ENCODE assay signal across 26 cellular contexts in genomic region chr2:203894262-203894661, GRCh38. TPM values are rescaled to one million over a fixed set of nuclear protein-coding genes. Genes with fewer than 3 reads are reported as not detected.
DNase-seq lines count a peak whose midpoint lies in the region; ATAC-seq and TF ChIP-seq lines count a peak whose summit lies in the region.
"Had no signal": no experiment of that assay in that cellular context is flagged by ENCODE, and none has a peak within 500 bp of the region (broad histone marks: within the 10 kb centered on the region; RNA-seq: fewer than 3 reads in every experiment).

No MANE protein-coding gene starts in this region.

- CTCF ChIA-PET in mammary epithelial cell (lab: Charles Lee; ENCODE audit: low non-redundant PET), result no interaction called here

- intact Hi-C loops in esophagus muscularis mucosa (cut with DNase I) (no loop called here), mammary epithelial cell (cut with micrococcal nuclease) (no loop called here)

- no peaks in the 10 kb centered on the region for H3K36me3 ChIP-seq in esophagus muscularis mucosa
- no peaks in the 10 kb centered on the region for H3K36me3 ChIP-seq in mammary epithelial cell (ENCODE audit: insufficient read depth, low read length)
- H3K36me3 ChIP-seq: heart right ventricle, prostate gland had no signal

- in situ Hi-C loops in mammary epithelial cell (cut with MboI; ENCODE audit: low sequenced_read_pairs in 2 of 2), result no loop called here

- TF ChIP-seq EP300 in esophagus muscularis mucosa (IDR thresholded peaks at IDR 0.05), result no peak

- peak overlapping the region; percentile 14 for H3K4me3 Mint-ChIP-seq in T-helper 1 cell treated with Interleukin-12 subunit alpha and Interleukin-12 subunit beta and Interleukin-4 antibody, amounts not matched to agents 30 μg/mL and 1 μg/mL, for 36 hours
- H3K4me3 Mint-ChIP-seq: activated B cell treated with CpG ODN at 0.5 μM for 24 hours, brain, immature natural killer cell had no signal

- no peaks in the 10 kb centered on the region for H3K27me3 Mint-ChIP-seq in T-helper 1 cell treated with Interleukin-12 subunit alpha and Interleukin-12 subunit beta and Interleukin-4 antibody, amounts not matched to agents 30 μg/mL and 1 μg/mL, for 36 hours (ENCODE audit: low read depth)
- H3K27me3 Mint-ChIP-seq: brain had no signal

- H3K4me3 ChIP-seq in esophagus muscularis mucosa (no peak overlapping the region), mammary epithelial cell (replicated peaks in 1 of 3; ENCODE audit: insufficient read depth in 1 of 3, low read depth in 2 of 3, low read length in 3 of 3) (no peak overlapping the region)
- H3K4me3 ChIP-seq: heart right ventricle, mucosa of descending colon, prostate gland had no signal

- H3K4me1 Mint-ChIP-seq in T-helper 1 cell treated with Interleukin-12 subunit alpha and Interleukin-12 subunit beta and Interleukin-4 antibody, amounts not matched to agents 30 μg/mL and 1 μg/mL, for 36 hours (ENCODE audit: low read depth), result peaks cover 70% of the 10 kb centered on the region
- H3K4me1 Mint-ChIP-seq: immature natural killer cell had no signal

- TF ChIP-seq CTCF in esophagus muscularis mucosa (IDR thresholded peaks at IDR 0.05) (no peak), mammary epithelial cell (conservative IDR thresholded peaks at IDR 0.05 in 1 of 2, IDR thresholded peaks at IDR 0.05 in 1 of 2; ENCODE audit: extremely low read depth in 1 of 2, insufficient read depth in 1 of 2, low read depth in 1 of 2, low read length in 2 of 2) (no peak)

- 71% methylated on average over 1 of the region's 1 CpG for WGBS in esophagus muscularis mucosa
- WGBS in mammary epithelial cell (ENCODE audit: low coverage, missing lambda C conversion rate), result 64% methylated on average over 1 of the region's 1 CpG

- ATAC-seq in activated CD4-positive, CD25-positive, alpha-beta regulatory T cell treated with anti-CD3 and anti-CD28 coated beads, Interleukin-2, amount 50 U/mL, for 24 hours, result peak; percentile 45 to 52
- ATAC-seq in GM19351 (IDR thresholded peaks at IDR 0.05; ENCODE audit: unreplicated experiment), result peak; percentile 52
- ATAC-seq: mucosa of descending colon had no signal

- no peaks in the 10 kb centered on the region for H3K9me3 ChIP-seq in esophagus muscularis mucosa
- H3K9me3 ChIP-seq in mammary epithelial cell (replicated peaks; ENCODE audit: insufficient read depth, low read length), result no peaks in the 10 kb centered on the region
- H3K9me3 ChIP-seq: heart right ventricle, mucosa of descending colon, prostate gland had no signal

- H3K27ac ChIP-seq in esophagus muscularis mucosa (replicated peaks in 1 of 4) (peak overlapping the region in 3 of 4 donors; percentile 9 to 52 (median 35)), mammary epithelial cell (ENCODE audit: insufficient read depth, low read depth, low read length) (no peak overlapping the region)
- H3K27ac ChIP-seq: 22Rv1, prostate gland had no signal

- H3K79me2 ChIP-seq in mammary epithelial cell (ENCODE audit: insufficient read depth, low read length), result no peaks in the 10 kb centered on the region

- H3K27me3 ChIP-seq in esophagus muscularis mucosa (no peaks in the 10 kb centered on the region), mammary epithelial cell (ENCODE audit: insufficient read depth, low read length) (no peaks in the 10 kb centered on the region)
- H3K27me3 ChIP-seq: heart right ventricle had no signal

- H3K27ac Mint-ChIP-seq in T-helper 1 cell treated with Interleukin-12 subunit alpha and Interleukin-12 subunit beta and Interleukin-4 antibody, amounts not matched to agents 30 μg/mL and 1 μg/mL, for 36 hours, result peak overlapping the region; percentile 56
- H3K27ac Mint-ChIP-seq: activated B cell treated with CpG ODN at 0.5 μM for 24 hours, immature natural killer cell had no signal

- dilution Hi-C loops in mammary epithelial cell (cut with HindIII; ENCODE audit: low sequenced_read_pairs), result no loop called here

- H3K9me3 Mint-ChIP-seq in T-helper 1 cell treated with Interleukin-12 subunit alpha and Interleukin-12 subunit beta and Interleukin-4 antibody, amounts not matched to agents 30 μg/mL and 1 μg/mL, for 36 hours, result peaks cover 3% of the 10 kb centered on the region
- H3K9me3 Mint-ChIP-seq: activated B cell treated with CpG ODN at 0.5 μM for 24 hours, brain had no signal

- DNase-seq in activated CD4-positive, CD25-positive, alpha-beta regulatory T cell treated with anti-CD3 and anti-CD28 coated beads, Interleukin-2, amount 50 U/mL, for 72 hours, result no peak
- no peak for DNase-seq in esophagus muscularis mucosa (ENCODE audit: extremely low spot score)
- no peak for DNase-seq in kidney glomerular epithelial cell (lab: John Stamatoyannopoulos, UW)
- no peak for DNase-seq in glomerular visceral epithelial cell (ENCODE audit: extremely low spot score)
- no peak for DNase-seq in mammary epithelial cell
- DNase-seq: activated B cell treated with CpG ODN at 0.5 μM for 24 hours; activated CD8-positive, alpha-beta memory T cell treated with anti-CD3 and anti-CD28 coated beads, Interleukin-2, amount 50 U/mL, for 48 hours; DMS53; heart right ventricle; immature natural killer cell; left ventricle myocardium superior; mucosa of descending colon; NCI-H1417 treated with DMSO at 0.1 percent for 48 hours; NCI-H2107; NCI-H510A; NK-92 treated with Interleukin-12 subunit alpha and Interleukin-12 subunit beta, amount 100 ng/mL, for 24 hours; small intestine; stimulated activated CD4-positive, alpha-beta T cell treated with anti-CD3 and anti-CD28 coated beads, Interleukin-4, amount 100 ng/mL, for 1 hour; T1000 had no signal

- no TSS peak for BruUV-seq in mammary epithelial cell (replicated peaks; lab: Mats Ljungman, UMichigan)

- H4K20me1 ChIP-seq in mammary epithelial cell (ENCODE audit: insufficient read depth, low read length), result no peaks in the 10 kb centered on the region

- H2AFZ ChIP-seq in mammary epithelial cell (ENCODE audit: low read depth, low read length), result no peak overlapping the region

- TF ChIP-seq POLR2A in esophagus muscularis mucosa (IDR thresholded peaks at IDR 0.05; ENCODE audit: low read depth), result no peak

- H3K4me1 ChIP-seq in esophagus muscularis mucosa (peaks cover 0 to 38% (median 16%) of the 10 kb centered on the region in 4 donors), mammary epithelial cell (ENCODE audit: insufficient read depth, low read length) (peaks cover 15% of the 10 kb centered on the region)

- no peak overlapping the region for H3K9ac ChIP-seq in mammary epithelial cell (ENCODE audit: insufficient read depth, low read length)

- peaks cover 12% of the 10 kb centered on the region for H3K36me3 Mint-ChIP-seq in T-helper 1 cell treated with Interleukin-12 subunit alpha and Interleukin-12 subunit beta and Interleukin-4 antibody, amounts not matched to agents 30 μg/mL and 1 μg/mL, for 36 hours (ENCODE audit: low read depth)
- H3K36me3 Mint-ChIP-seq: brain, immature natural killer cell had no signal

- no peak overlapping the region for H3K4me2 ChIP-seq in mammary epithelial cell (ENCODE audit: insufficient read depth, low read depth, low read length)

RNA-seq across cellular contexts. Expression of gene CTLA4, which starts 26.7 kb away (rescaled TPM):
- total RNA-seq in esophagus muscularis mucosa (under 1 TPM in 1 of 4 donors, not detected in 3; 0.33 TPM), mammary epithelial cell (not detected)
- polyA plus RNA-seq in mammary epithelial cell, result not detected
- not detected for polyA minus RNA-seq in mammary epithelial cell
- total RNA-seq: left ventricle myocardium superior, MCF 10A had no signal

RNA-seq across cellular contexts. Expression of gene ICOS, which starts 42.3 kb away (rescaled TPM):
- total RNA-seq in esophagus muscularis mucosa, result under 1 TPM in 2 of 4 donors, not detected in 2; under 0.01 to 0.50 TPM
- not detected for total RNA-seq in mammary epithelial cell
- not detected for polyA plus RNA-seq in mammary epithelial cell
- not detected for polyA minus RNA-seq in mammary epithelial cell
- total RNA-seq: activated B cell treated with CpG ODN at 0.5 μM for 24 hours, left ventricle myocardium superior, MCF 10A had no signal
